ENCODE assay signal across 18 cellular contexts in genomic region chr3:74079961-74080562, GRCh38.
"Had no signal": no experiment of that assay in that cellular context is flagged by ENCODE, and none has a peak within 500 bp of the region (broad histone marks: within the 10 kb centered on the region; RNA-seq: fewer than 3 reads in every experiment).

No MANE protein-coding gene starts in this region.

- H3K9me3 Mint-ChIP-seq: activated naive CD4-positive, alpha-beta T cell treated with anti-CD3 and anti-CD28 coated beads, Interleukin-2, amount 10 ng/mL, durations not matched to agents 7 days and 5 days; WTC11 had no signal

- H3K4me3 Mint-ChIP-seq: activated CD8-positive, alpha-beta T cell treated with anti-CD3 and anti-CD28 coated beads, Interleukin-2, amount 10 ng/mL, durations not matched to agents 7 days and 5 days; activated naive CD4-positive, alpha-beta T cell treated with anti-CD3 and anti-CD28 coated beads, Interleukin-2, amount 10 ng/mL, durations not matched to agents 7 days and 5 days; activated T-helper 17 cell treated with anti-CD3 and anti-CD28 coated beads, Interleukin-2, amount 50 U/mL, for 72 hours; T-helper 1 cell treated with Interleukin-12 subunit alpha and Interleukin-12 subunit beta and Interleukin-4 antibody, amounts not matched to agents 30 μg/mL and 1 μg/mL, for 36 hours; WTC11 had no signal

- H3K4me3 ChIP-seq: adrenal gland, testis had no signal

- DNase-seq: activated CD4-positive, alpha-beta T cell treated with anti-CD3 and anti-CD28 coated beads for 48 hours; activated CD8-positive, alpha-beta T cell treated with anti-CD3 and anti-CD28 coated beads, Interleukin-2, amount 10 ng/mL, durations not matched to agents 7 days and 5 days; activated naive CD4-positive, alpha-beta T cell treated with anti-CD3 and anti-CD28 coated beads, Interleukin-2, amount 10 ng/mL, durations not matched to agents 7 days and 5 days; adrenal gland; central memory CD4-positive, alpha-beta T cell; cortex of kidney; effector memory CD4-positive, alpha-beta T cell; left ventricle myocardium superior; posterior cingulate gyrus; stimulated activated CD4-positive, alpha-beta T cell treated with anti-CD3 and anti-CD28 coated beads, Interleukin-2, amount 100 ng/mL, for 48 hours; stimulated activated naive CD4-positive, alpha-beta T cell treated with Interleukin-2 at 50 U/mL for 16 hours; testis had no signal

- H3K27me3 ChIP-seq: adrenal gland, testis had no signal

- ATAC-seq: activated CD8-positive, alpha-beta T cell treated with anti-CD3 and anti-CD28 coated beads, Interleukin-2, amount 10 ng/mL, durations not matched to agents 7 days and 5 days; activated T-helper 17 cell treated with anti-CD3 and anti-CD28 coated beads, Interleukin-2, amount 50 U/mL, for 72 hours; left ventricle myocardium superior; sciatic nerve; WTC11 had no signal

- H3K27ac Mint-ChIP-seq: activated CD8-positive, alpha-beta T cell treated with anti-CD3 and anti-CD28 coated beads, Interleukin-2, amount 10 ng/mL, durations not matched to agents 7 days and 5 days; activated naive CD4-positive, alpha-beta T cell treated with anti-CD3 and anti-CD28 coated beads, Interleukin-2, amount 10 ng/mL, durations not matched to agents 7 days and 5 days; activated T-helper 17 cell treated with anti-CD3 and anti-CD28 coated beads, Interleukin-2, amount 50 U/mL, for 72 hours; T-helper 1 cell treated with Interleukin-12 subunit alpha and Interleukin-12 subunit beta and Interleukin-4 antibody, amounts not matched to agents 30 μg/mL and 1 μg/mL, for 36 hours had no signal

- H3K9me3 ChIP-seq: adrenal gland, testis had no signal

- H3K36me3 Mint-ChIP-seq: activated naive CD4-positive, alpha-beta T cell treated with anti-CD3 and anti-CD28 coated beads, Interleukin-2, amount 10 ng/mL, durations not matched to agents 7 days and 5 days; WTC11 had no signal

- H3K27ac ChIP-seq: adrenal gland, epithelial cell of prostate, testis had no signal

- H3K4me1 Mint-ChIP-seq: activated naive CD4-positive, alpha-beta T cell treated with anti-CD3 and anti-CD28 coated beads, Interleukin-2, amount 10 ng/mL, durations not matched to agents 7 days and 5 days; activated T-helper 17 cell treated with anti-CD3 and anti-CD28 coated beads, Interleukin-2, amount 50 U/mL, for 72 hours had no signal

- FAIRE-seq: keratinocyte had no signal

- H3K4me1 ChIP-seq: adrenal gland, testis had no signal

- H3K36me3 ChIP-seq: adrenal gland had no signal

- H3K27me3 Mint-ChIP-seq: activated naive CD4-positive, alpha-beta T cell treated with anti-CD3 and anti-CD28 coated beads, Interleukin-2, amount 10 ng/mL, durations not matched to agents 7 days and 5 days; activated T-helper 17 cell treated with anti-CD3 and anti-CD28 coated beads, Interleukin-2, amount 50 U/mL, for 72 hours had no signal
